1 cellular context compared by ENCODE assay signal in genomic region chr2:106193491-106193976, GRCh38.
TF ChIP-seq lines count a peak whose summit lies in the region.

No MANE protein-coding gene starts in this region.

TF ChIP-seq in GM12878, 131 proteins besides CTCF, POLR2A, EP300 and RAD21 (continued from another document and continues in another):
- TF ChIP-seq TCF12 (IDR thresholded peaks at IDR 0.05; ENCODE audit: low read depth, low read length) (peak; percentile 38; the same call in 1 of the 2 replicates), SREBF2 (IDR thresholded peaks at IDR 0.05; ENCODE audit: low read length) (no peak), ZNF207 (IDR thresholded peaks at IDR 0.05; ENCODE audit: borderline replicate concordance) (no peak), GATAD2B (conservative IDR thresholded peaks at IDR 0.05; ENCODE audit: low read depth) (0 out of 2 replicates have a peak, but pooled peaks have one; percentile 67), RB1 (IDR thresholded peaks at IDR 0.05; ENCODE audit: borderline replicate concordance) (no peak), IKZF2 (IDR thresholded peaks at IDR 0.05) (peak in 1 of 2 experiments; percentile 5; a peak in 1 of 4 replicates), SMAD5 (IDR thresholded peaks at IDR 0.05; ENCODE audit: low read depth) (no peak), SIX5 (IDR thresholded peaks at IDR 0.05; ENCODE audit: low read depth, low read length, severe bottlenecking) (no peak), SIN3A (IDR thresholded peaks at IDR 0.05; ENCODE audit: low read depth, low read length) (peak; percentile 24; the same call in 1 of the 2 replicates), TBL1XR1 (IDR thresholded peaks at IDR 0.05; ENCODE audit: low read depth, low read length) (no peak), MEF2B (IDR thresholded peaks at IDR 0.05; ENCODE audit: partially characterized antibody, poor library complexity, severe bottlenecking) (peak; percentile 40), CHD4 (IDR thresholded peaks at IDR 0.05) (no peak), NFYA (IDR thresholded peaks at IDR 0.05; ENCODE audit: borderline replicate concordance, low read depth, low read length) (no peak), TARDBP (IDR thresholded peaks at IDR 0.05; ENCODE audit: borderline replicate concordance) (no peak), KLF5 (IDR thresholded peaks at IDR 0.05; ENCODE audit: partially characterized antibody) (peak; percentile 18), EED (IDR thresholded peaks at IDR 0.05; ENCODE audit: low read depth) (no peak), BCL11A (IDR thresholded peaks at IDR 0.05; ENCODE audit: low read depth, low read length) (no peak), RFX5 (IDR thresholded peaks at IDR 0.05; ENCODE audit: low read depth, low read length) (no peak), HSF1 (IDR thresholded peaks at IDR 0.05; ENCODE audit: low read depth, low read length) (no peak), CHD2 (IDR thresholded peaks at IDR 0.05; ENCODE audit: borderline replicate concordance, low read depth, low read length) (no peak), EGR1 (IDR thresholded peaks at IDR 0.05; ENCODE audit: borderline replicate concordance in 1 of 2, low read depth in 2 of 2, low read length in 2 of 2) (no peak), ZNF24 (IDR thresholded peaks at IDR 0.05) (no peak), SPI1 (IDR thresholded peaks at IDR 0.05; ENCODE audit: borderline replicate concordance, insufficient read depth, low read depth, low read length) (no peak), PBX3 (IDR thresholded peaks at IDR 0.05; ENCODE audit: insufficient replicate concordance, low read depth, low read length) (no peak), ASH2L (IDR thresholded peaks at IDR 0.05; ENCODE audit: borderline replicate concordance, low read depth) (0 out of 2 replicates have a peak, but pooled peaks have one; percentile 7), NFIC (IDR thresholded peaks at IDR 0.05; ENCODE audit: low read depth, low read length) (no peak), ATF2 (IDR thresholded peaks at IDR 0.05; ENCODE audit: low read length) (no peak), FOXM1 (IDR thresholded peaks at IDR 0.05; ENCODE audit: low read depth, low read length) (no peak), TAF1 (IDR thresholded peaks at IDR 0.05; ENCODE audit: borderline replicate concordance, low read depth, low read length) (no peak), JUNB (IDR thresholded peaks at IDR 0.05) (no peak), ZSCAN29 (IDR thresholded peaks at IDR 0.05) (no peak), EZH2 (IDR thresholded peaks at IDR 0.05; ENCODE audit: borderline replicate concordance, control insufficient read depth, low read depth, low read length) (no peak), ELK1 (IDR thresholded peaks at IDR 0.05; ENCODE audit: low read depth, low read length) (no peak), FOS (IDR thresholded peaks at IDR 0.05; ENCODE audit: borderline replicate concordance, extremely low read depth, insufficient read length) (no peak), CEBPB (IDR thresholded peaks at IDR 0.05; ENCODE audit: borderline replicate concordance in 1 of 2, low read depth in 2 of 2, low read length in 2 of 2) (no peak), HDAC6 (IDR thresholded peaks at IDR 0.05; ENCODE audit: unreplicated experiment) (no peak), IRF5 (IDR thresholded peaks at IDR 0.05; ENCODE audit: borderline replicate concordance) (no peak), BRCA1 (IDR thresholded peaks at IDR 0.05; ENCODE audit: low read depth, low read length) (no peak), HDAC2 (IDR thresholded peaks at IDR 0.05) (no peak)
- TF ChIP-seq, protein P1, sequence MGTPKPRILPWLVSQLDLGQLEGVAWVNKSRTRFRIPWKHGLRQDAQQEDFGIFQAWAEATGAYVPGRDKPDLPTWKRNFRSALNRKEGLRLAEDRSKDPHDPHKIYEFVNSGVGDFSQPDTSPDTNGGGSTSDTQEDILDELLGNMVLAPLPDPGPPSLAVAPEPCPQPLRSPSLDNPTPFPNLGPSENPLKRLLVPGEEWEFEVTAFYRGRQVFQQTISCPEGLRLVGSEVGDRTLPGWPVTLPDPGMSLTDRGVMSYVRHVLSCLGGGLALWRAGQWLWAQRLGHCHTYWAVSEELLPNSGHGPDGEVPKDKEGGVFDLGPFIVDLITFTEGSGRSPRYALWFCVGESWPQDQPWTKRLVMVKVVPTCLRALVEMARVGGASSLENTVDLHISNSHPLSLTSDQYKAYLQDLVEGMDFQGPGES (IDR thresholded peaks at IDR 0.05) = no peak
- TF ChIP-seq, protein P2, sequence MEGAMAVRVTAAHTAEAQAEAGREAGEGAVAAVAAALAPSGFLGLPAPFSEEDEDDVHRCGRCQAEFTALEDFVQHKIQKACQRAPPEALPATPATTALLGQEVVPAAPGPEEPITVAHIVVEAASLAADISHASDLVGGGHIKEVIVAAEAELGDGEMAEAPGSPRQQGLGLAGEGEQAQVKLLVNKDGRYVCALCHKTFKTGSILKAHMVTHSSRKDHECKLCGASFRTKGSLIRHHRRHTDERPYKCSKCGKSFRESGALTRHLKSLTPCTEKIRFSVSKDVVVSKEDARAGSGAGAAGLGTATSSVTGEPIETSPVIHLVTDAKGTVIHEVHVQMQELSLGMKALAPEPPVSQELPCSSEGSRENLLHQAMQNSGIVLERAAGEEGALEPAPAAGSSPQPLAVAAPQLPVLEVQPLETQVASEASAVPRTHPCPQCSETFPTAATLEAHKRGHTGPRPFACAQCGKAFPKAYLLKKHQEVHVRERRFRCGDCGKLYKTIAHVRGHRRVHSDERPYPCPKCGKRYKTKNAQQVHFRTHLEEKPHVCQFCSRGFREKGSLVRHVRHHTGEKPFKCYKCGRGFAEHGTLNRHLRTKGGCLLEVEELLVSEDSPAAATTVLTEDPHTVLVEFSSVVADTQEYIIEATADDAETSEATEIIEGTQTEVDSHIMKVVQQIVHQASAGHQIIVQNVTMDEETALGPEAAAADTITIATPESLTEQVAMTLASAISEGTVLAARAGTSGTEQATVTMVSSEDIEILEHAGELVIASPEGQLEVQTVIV (IDR thresholded peaks at IDR 0.05; ENCODE audit: borderline replicate concordance, partially characterized antibody) = no peak
- TF ChIP-seq, protein P3, sequence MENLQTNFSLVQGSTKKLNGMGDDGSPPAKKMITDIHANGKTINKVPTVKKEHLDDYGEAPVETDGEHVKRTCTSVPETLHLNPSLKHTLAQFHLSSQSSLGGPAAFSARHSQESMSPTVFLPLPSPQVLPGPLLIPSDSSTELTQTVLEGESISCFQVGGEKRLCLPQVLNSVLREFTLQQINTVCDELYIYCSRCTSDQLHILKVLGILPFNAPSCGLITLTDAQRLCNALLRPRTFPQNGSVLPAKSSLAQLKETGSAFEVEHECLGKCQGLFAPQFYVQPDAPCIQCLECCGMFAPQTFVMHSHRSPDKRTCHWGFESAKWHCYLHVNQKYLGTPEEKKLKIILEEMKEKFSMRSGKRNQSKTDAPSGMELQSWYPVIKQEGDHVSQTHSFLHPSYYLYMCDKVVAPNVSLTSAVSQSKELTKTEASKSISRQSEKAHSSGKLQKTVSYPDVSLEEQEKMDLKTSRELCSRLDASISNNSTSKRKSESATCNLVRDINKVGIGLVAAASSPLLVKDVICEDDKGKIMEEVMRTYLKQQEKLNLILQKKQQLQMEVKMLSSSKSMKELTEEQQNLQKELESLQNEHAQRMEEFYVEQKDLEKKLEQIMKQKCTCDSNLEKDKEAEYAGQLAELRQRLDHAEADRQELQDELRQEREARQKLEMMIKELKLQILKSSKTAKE (IDR thresholded peaks at IDR 0.05; ENCODE audit: low read depth, poor library complexity, severe bottlenecking) = no peak
- TF ChIP-seq, protein P4, sequence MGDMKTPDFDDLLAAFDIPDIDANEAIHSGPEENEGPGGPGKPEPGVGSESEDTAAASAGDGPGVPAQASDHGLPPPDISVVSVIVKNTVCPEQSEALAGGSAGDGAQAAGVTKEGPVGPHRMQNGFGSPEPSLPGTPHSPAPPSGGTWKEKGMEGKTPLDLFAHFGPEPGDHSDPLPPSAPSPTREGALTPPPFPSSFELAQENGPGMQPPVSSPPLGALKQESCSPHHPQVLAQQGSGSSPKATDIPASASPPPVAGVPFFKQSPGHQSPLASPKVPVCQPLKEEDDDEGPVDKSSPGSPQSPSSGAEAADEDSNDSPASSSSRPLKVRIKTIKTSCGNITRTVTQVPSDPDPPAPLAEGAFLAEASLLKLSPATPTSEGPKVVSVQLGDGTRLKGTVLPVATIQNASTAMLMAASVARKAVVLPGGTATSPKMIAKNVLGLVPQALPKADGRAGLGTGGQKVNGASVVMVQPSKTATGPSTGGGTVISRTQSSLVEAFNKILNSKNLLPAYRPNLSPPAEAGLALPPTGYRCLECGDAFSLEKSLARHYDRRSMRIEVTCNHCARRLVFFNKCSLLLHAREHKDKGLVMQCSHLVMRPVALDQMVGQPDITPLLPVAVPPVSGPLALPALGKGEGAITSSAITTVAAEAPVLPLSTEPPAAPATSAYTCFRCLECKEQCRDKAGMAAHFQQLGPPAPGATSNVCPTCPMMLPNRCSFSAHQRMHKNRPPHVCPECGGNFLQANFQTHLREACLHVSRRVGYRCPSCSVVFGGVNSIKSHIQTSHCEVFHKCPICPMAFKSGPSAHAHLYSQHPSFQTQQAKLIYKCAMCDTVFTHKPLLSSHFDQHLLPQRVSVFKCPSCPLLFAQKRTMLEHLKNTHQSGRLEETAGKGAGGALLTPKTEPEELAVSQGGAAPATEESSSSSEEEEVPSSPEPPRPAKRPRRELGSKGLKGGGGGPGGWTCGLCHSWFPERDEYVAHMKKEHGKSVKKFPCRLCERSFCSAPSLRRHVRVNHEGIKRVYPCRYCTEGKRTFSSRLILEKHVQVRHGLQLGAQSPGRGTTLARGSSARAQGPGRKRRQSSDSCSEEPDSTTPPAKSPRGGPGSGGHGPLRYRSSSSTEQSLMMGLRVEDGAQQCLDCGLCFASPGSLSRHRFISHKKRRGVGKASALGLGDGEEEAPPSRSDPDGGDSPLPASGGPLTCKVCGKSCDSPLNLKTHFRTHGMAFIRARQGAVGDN (IDR thresholded peaks at IDR 0.05) = no peak
- TF ChIP-seq, protein P5, sequence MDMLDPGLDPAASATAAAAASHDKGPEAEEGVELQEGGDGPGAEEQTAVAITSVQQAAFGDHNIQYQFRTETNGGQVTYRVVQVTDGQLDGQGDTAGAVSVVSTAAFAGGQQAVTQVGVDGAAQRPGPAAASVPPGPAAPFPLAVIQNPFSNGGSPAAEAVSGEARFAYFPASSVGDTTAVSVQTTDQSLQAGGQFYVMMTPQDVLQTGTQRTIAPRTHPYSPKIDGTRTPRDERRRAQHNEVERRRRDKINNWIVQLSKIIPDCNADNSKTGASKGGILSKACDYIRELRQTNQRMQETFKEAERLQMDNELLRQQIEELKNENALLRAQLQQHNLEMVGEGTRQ (IDR thresholded peaks at IDR 0.05; ENCODE audit: borderline replicate concordance, low read depth, low read length) = no peak
- TF ChIP-seq, protein P6, sequence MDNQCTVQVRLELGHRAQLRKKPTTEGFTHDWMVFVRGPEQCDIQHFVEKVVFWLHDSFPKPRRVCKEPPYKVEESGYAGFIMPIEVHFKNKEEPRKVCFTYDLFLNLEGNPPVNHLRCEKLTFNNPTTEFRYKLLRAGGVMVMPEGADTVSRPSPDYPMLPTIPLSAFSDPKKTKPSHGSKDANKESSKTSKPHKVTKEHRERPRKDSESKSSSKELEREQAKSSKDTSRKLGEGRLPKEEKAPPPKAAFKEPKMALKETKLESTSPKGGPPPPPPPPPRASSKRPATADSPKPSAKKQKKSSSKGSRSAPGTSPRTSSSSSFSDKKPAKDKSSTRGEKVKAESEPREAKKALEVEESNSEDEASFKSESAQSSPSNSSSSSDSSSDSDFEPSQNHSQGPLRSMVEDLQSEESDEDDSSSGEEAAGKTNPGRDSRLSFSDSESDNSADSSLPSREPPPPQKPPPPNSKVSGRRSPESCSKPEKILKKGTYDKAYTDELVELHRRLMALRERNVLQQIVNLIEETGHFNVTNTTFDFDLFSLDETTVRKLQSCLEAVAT (IDR thresholded peaks at IDR 0.05) = no peak
